Comparison of ENCODE assay signal across 8 cellular contexts in genomic region chr3:196632033-196632751, GRCh38. TPM values are rescaled to one million over a fixed set of nuclear protein-coding genes. Genes with fewer than 3 reads are reported as not detected.
DNase-seq lines count a peak whose midpoint lies in the region; ATAC-seq and TF ChIP-seq lines count a peak whose summit lies in the region.

No MANE protein-coding gene starts in this region.

- CTCF ChIA-PET in naive thymus-derived CD4-positive, alpha-beta T cell (lab: Charles Lee) = interaction anchor here (0.6 to 6.1 kb wide), 7 partner anchors 9 to 84 kb away, joined by 4 to 51 read pairs (median 5); no protein-coding TSS in a partner anchor

- H4K20me1 ChIP-seq in Karpas-422 (ENCODE audit: insufficient read depth, low read depth, low read length) = no peaks in the 10 kb centered on the region
- H4K20me1 ChIP-seq in fibroblast of lung (ENCODE audit: control insufficient read depth, extremely low read depth, insufficient read depth, low read length) = no peaks in the 10 kb centered on the region

- H3K9me3 ChIP-seq in Karpas-422 (ENCODE audit: low read length) = no peaks in the 10 kb centered on the region
- H3K9me3 ChIP-seq in Peyer's patch = no peaks in the 10 kb centered on the region
- no peaks in the 10 kb centered on the region for H3K9me3 ChIP-seq in fibroblast of lung (ENCODE audit: control insufficient read depth, insufficient read depth, low read depth, low read length)
- no peaks in the 10 kb centered on the region for H3K9me3 ChIP-seq in naive thymus-derived CD4-positive, alpha-beta T cell (ENCODE audit: control insufficient read depth in 2 of 3, low read length in 3 of 3)

- H3K4me2 ChIP-seq in Karpas-422 (ENCODE audit: low read depth, low read length, poor library complexity, severe bottlenecking) (peak overlapping the region; percentile 85), fibroblast of lung (ENCODE audit: extremely low read depth, insufficient read depth, low read length) (peak overlapping the region; percentile 53)

- peak overlapping the region; percentile 72 for H3K4me3 ChIP-seq in Karpas-422 (ENCODE audit: low read length)
- H3K4me3 ChIP-seq in Peyer's patch = peak overlapping the region; percentile 52 to 91 (median 72)
- H3K4me3 ChIP-seq in fibroblast of lung (replicated peaks in 1 of 4; ENCODE audit: control extremely low read depth in 1 of 4, insufficient read depth in 1 of 4, low read depth in 3 of 4, low read length in 4 of 4) = peak overlapping the region; percentile 43 to 73 (median 58)
- H3K4me3 ChIP-seq in naive thymus-derived CD4-positive, alpha-beta T cell (ENCODE audit: low read length) = peak overlapping the region; percentile 48

- peak in 1 of 6 experiments; percentile 36 for TF ChIP-seq CTCF in Peyer's patch (IDR thresholded peaks at IDR 0.05)
- peak in 1 of 2 donors; percentile 29 for TF ChIP-seq CTCF in fibroblast of lung (conservative IDR thresholded peaks at IDR 0.05 in 1 of 2, IDR thresholded peaks at IDR 0.05 in 1 of 2; ENCODE audit: low read depth in 1 of 2, low read length in 2 of 2)

- peak; percentile 36 to 55 for TF ChIP-seq POLR2A in Peyer's patch (IDR thresholded peaks at IDR 0.05)

- H3K4me1 Mint-ChIP-seq in naive thymus-derived CD4-positive, alpha-beta T cell = peaks cover 31 to 74% (median 62%) of the 10 kb centered on the region in 7 donors
- H3K4me1 Mint-ChIP-seq in stimulated activated naive B cell treated with anti-CD40 and anti-IgM and Interleukin-4, amounts not matched to agents 10 μg/mL and 1 μg/mL and 100 μg/mL, for 72 hours = peaks cover 36 to 71% of the 10 kb centered on the region in 2 donors

- peak overlapping the region; percentile 54 for H3K27ac ChIP-seq in Karpas-422 (ENCODE audit: low read length)
- peak overlapping the region; percentile 84 to 93 (median 92) for H3K27ac ChIP-seq in Peyer's patch
- H3K27ac ChIP-seq in fibroblast of lung (ENCODE audit: insufficient read depth, low read length) = peak overlapping the region; percentile 22
- peak overlapping the region; percentile 78 for H3K27ac ChIP-seq in naive thymus-derived CD4-positive, alpha-beta T cell (ENCODE audit: low read depth, low read length)

- H3K4me3 Mint-ChIP-seq in naive thymus-derived CD4-positive, alpha-beta T cell = peak overlapping the region; percentile 80 to 96 (median 90)
- H3K4me3 Mint-ChIP-seq in stimulated activated naive B cell treated with anti-CD40 and anti-IgM and Interleukin-4, amounts not matched to agents 10 μg/mL and 1 μg/mL and 100 μg/mL, for 72 hours = peak overlapping the region; percentile 89 to 96

- ATAC-seq in GM21825 (IDR thresholded peaks at IDR 0.05; ENCODE audit: unreplicated experiment) = peak; percentile 59
- ATAC-seq in naive thymus-derived CD4-positive, alpha-beta T cell = peak; percentile 89
- ATAC-seq in stimulated activated naive B cell treated with anti-CD40 and anti-IgM and Interleukin-4, amounts not matched to agents 10 μg/mL and 1 μg/mL and 100 μg/mL, for 72 hours (replicated peaks) = peak; percentile 77 to 78

- no peaks in the 10 kb centered on the region for H3K9me2 ChIP-seq in Karpas-422 (replicated peaks; ENCODE audit: insufficient read depth, low read length)

- DNase-seq in DMS79 treated with DMSO at 0.1 percent for 48 hours (lab: John Stamatoyannopoulos, UW) (peak; percentile 98), Karpas-422 (peak; percentile 96), Peyer's patch (peak; percentile 87 to 95 (median 89)), activated T-helper 1 cell treated with Interleukin-2 at 50 U/mL for 16 hours (ENCODE audit: low read depth) (peak; percentile 85), fibroblast of lung (ENCODE audit: low read depth in 2 of 2) (peak; percentile 50 to 72)
- DNase-seq in naive thymus-derived CD4-positive, alpha-beta T cell = peak; percentile 69 to 91 (median 88)
- DNase-seq in stimulated activated naive B cell treated with anti-CD40 and anti-IgM and Interleukin-4, amounts not matched to agents 10 μg/mL and 1 μg/mL and 100 μg/mL, for 72 hours = peak; percentile 85

- H3K27me3 Mint-ChIP-seq in naive thymus-derived CD4-positive, alpha-beta T cell = no peaks in the 10 kb centered on the region
- H3K27me3 Mint-ChIP-seq in stimulated activated naive B cell treated with anti-CD40 and anti-IgM and Interleukin-4, amounts not matched to agents 10 μg/mL and 1 μg/mL and 100 μg/mL, for 72 hours = no peaks in the 10 kb centered on the region

- H3K9ac ChIP-seq in Karpas-422 (ENCODE audit: low read length) (peak overlapping the region; percentile 76), fibroblast of lung (ENCODE audit: insufficient read depth, low read length) (peak overlapping the region; percentile 73)

- H3K27ac Mint-ChIP-seq in naive thymus-derived CD4-positive, alpha-beta T cell = peak overlapping the region; percentile 93 to 99 (median 97)
- peak overlapping the region; percentile 98 for H3K27ac Mint-ChIP-seq in stimulated activated naive B cell treated with anti-CD40 and anti-IgM and Interleukin-4, amounts not matched to agents 10 μg/mL and 1 μg/mL and 100 μg/mL, for 72 hours

- H3K9me3 Mint-ChIP-seq in naive thymus-derived CD4-positive, alpha-beta T cell = no peaks in the 10 kb centered on the region
- no peaks in the 10 kb centered on the region for H3K9me3 Mint-ChIP-seq in stimulated activated naive B cell treated with anti-CD40 and anti-IgM and Interleukin-4, amounts not matched to agents 10 μg/mL and 1 μg/mL and 100 μg/mL, for 72 hours

- POLR2A ChIA-PET in naive thymus-derived CD4-positive, alpha-beta T cell (lab: Charles Lee) = interaction anchor here (0.5 to 6.5 kb wide), 18 partner anchors 8 to 109 kb away, joined by 3 to 70 read pairs (median 6); partner anchors contain the start of genes CEP19, FBXO45, NRROS and PIGX

- H2AFZ ChIP-seq in Karpas-422 (ENCODE audit: low read length) = peak overlapping the region; percentile 41
- peak overlapping the region; percentile 91 for H2AFZ ChIP-seq in fibroblast of lung (ENCODE audit: low read length)

- H3K36me3 Mint-ChIP-seq in naive thymus-derived CD4-positive, alpha-beta T cell = peaks cover 0 to 6% (median 0%) of the 10 kb centered on the region in 5 donors
- peaks cover 8 to 22% of the 10 kb centered on the region in 2 donors for H3K36me3 Mint-ChIP-seq in stimulated activated naive B cell treated with anti-CD40 and anti-IgM and Interleukin-4, amounts not matched to agents 10 μg/mL and 1 μg/mL and 100 μg/mL, for 72 hours

- H3K79me2 ChIP-seq in Karpas-422 (ENCODE audit: low read length) = no peaks in the 10 kb centered on the region
- H3K79me2 ChIP-seq in fibroblast of lung (ENCODE audit: control insufficient read depth, insufficient read depth, low read length) = no peaks in the 10 kb centered on the region

- H3K27me3 ChIP-seq in Karpas-422 (ENCODE audit: low read length) = no peaks in the 10 kb centered on the region
- H3K27me3 ChIP-seq in Peyer's patch = no peaks in the 10 kb centered on the region
- H3K27me3 ChIP-seq in fibroblast of lung (ENCODE audit: control insufficient read depth, insufficient read depth, low read length) = peaks cover 3% of the 10 kb centered on the region
- H3K27me3 ChIP-seq in naive thymus-derived CD4-positive, alpha-beta T cell (ENCODE audit: control insufficient read depth in 2 of 2, insufficient read depth in 2 of 2, low read length in 2 of 2) = no peaks in the 10 kb centered on the region

- H3K36me3 ChIP-seq in Karpas-422 (ENCODE audit: insufficient read depth, low read length) (no peaks in the 10 kb centered on the region), Peyer's patch (no peaks in the 10 kb centered on the region), fibroblast of lung (ENCODE audit: control insufficient read depth, insufficient read depth, low read length) (no peaks in the 10 kb centered on the region)
- H3K36me3 ChIP-seq in naive thymus-derived CD4-positive, alpha-beta T cell (ENCODE audit: control insufficient read depth in 2 of 3, insufficient read depth in 3 of 3, low read length in 3 of 3) = no peaks in the 10 kb centered on the region

- intact Hi-C loops in naive thymus-derived CD4-positive, alpha-beta T cell (cut with micrococcal nuclease) = loop anchor here (1.0 to 10.0 kb wide), 15 partner anchors 8 to 923 kb away; partner anchors contain the start of genes CEP19 (in 2 of the 2), FBXO45 (in 2 of the 2), NCBP2 (in 2 of the 2) and PAK2 (in 2 of the 2)

- H3K4me1 ChIP-seq in Karpas-422 (ENCODE audit: low read length) (peaks cover 39% of the 10 kb centered on the region), Peyer's patch (peaks cover 0 to 17% (median 2%) of the 10 kb centered on the region in 4 donors), fibroblast of lung (ENCODE audit: control insufficient read depth, extremely low read depth, insufficient read depth, low read length) (peaks cover 2% of the 10 kb centered on the region)
- peaks cover 30 to 31% of the 10 kb centered on the region in 2 donors for H3K4me1 ChIP-seq in naive thymus-derived CD4-positive, alpha-beta T cell (ENCODE audit: control insufficient read depth in 2 of 2, insufficient read depth in 2 of 2, low read length in 2 of 2)

RNA-seq across cellular contexts. Expression of gene NRROS, which starts 7.3 kb away (rescaled TPM):
- total RNA-seq in Karpas-422 (2014; rRNA removed; shearing (Covaris generic); ENCODE audit: low replicate concordance) = 0.52 and 1.0 TPM in 2 replicates
- total RNA-seq in Peyer's patch (10 to 100 TPM in 1 of 4 donors, 1 to 10 TPM in 2, under 1 TPM in 1; 0.70 to 10.7 (median 2.8) TPM), fibroblast of lung (under 0.01 and 0.33 TPM in 2 replicates)
- 0.08 and 0.43 TPM in 2 replicates for polyA plus RNA-seq in fibroblast of lung
- polyA plus RNA-seq in fibroblast of lung (2012) = 0.17 and 0.83 TPM in 2 replicates
- polyA minus RNA-seq in fibroblast of lung (ENCODE audit: low replicate concordance) = 0.12 and 1.3 TPM in 2 replicates
- 10 to 100 TPM in 4 of 5 experiments, 1 to 10 TPM in 1; 9.8 to 53.3 (median 14.2) TPM for total RNA-seq in naive thymus-derived CD4-positive, alpha-beta T cell
- 1 to 10 TPM; 1.3 to 4.3 TPM for polyA plus RNA-seq in naive thymus-derived CD4-positive, alpha-beta T cell

Comparison
In these comparisons a context has a peak if more than half of its experiments do, and no peak if none do; other contexts are left out.
1. Peak in every context shown above with its lines: DNase-seq, ATAC-seq, H3K4me3 ChIP-seq and H3K27ac ChIP-seq.
2. H3K27ac ChIP-seq: peak in every context shown above with its lines; median percentile 92 in Peyer's patch; 78 in naive thymus-derived CD4-positive, alpha-beta T cell; 54 in Karpas-422; 22 in fibroblast of lung.